ENCODE assay signal across 8 cellular contexts in genomic region chr19:13115936-13116281, GRCh38. TPM values are rescaled to one million over a fixed set of nuclear protein-coding genes. Genes with fewer than 3 reads are reported as not detected.
DNase-seq lines count a peak whose midpoint lies in the region; ATAC-seq and TF ChIP-seq lines count a peak whose summit lies in the region.

No MANE protein-coding gene starts in this region.

- no peak overlapping the region for H2AFZ ChIP-seq in OCI-LY3 (ENCODE audit: low read depth, low read length)
- peak overlapping the region; percentile 74 for H2AFZ ChIP-seq in osteoblast (ENCODE audit: low read length)

- no peaks in the 10 kb centered on the region for H3K27me3 Mint-ChIP-seq in CD4-positive, CD25-positive, alpha-beta regulatory T cell
- H3K27me3 Mint-ChIP-seq in endothelial cell (ENCODE audit: unreplicated experiment) = peaks cover 12% of the 10 kb centered on the region

- H3K9me3 Mint-ChIP-seq in CD4-positive, CD25-positive, alpha-beta regulatory T cell = no peaks in the 10 kb centered on the region
- H3K9me3 Mint-ChIP-seq in endothelial cell (ENCODE audit: unreplicated experiment) = no peaks in the 10 kb centered on the region

- H3K27me3 ChIP-seq in CD4-positive, CD25-positive, alpha-beta regulatory T cell (ENCODE audit: control insufficient read depth, insufficient read depth, low read length) = no peaks in the 10 kb centered on the region
- no peaks in the 10 kb centered on the region for H3K27me3 ChIP-seq in OCI-LY3 (ENCODE audit: low read depth, low read length)
- H3K27me3 ChIP-seq in osteoblast (ENCODE audit: insufficient read depth, low read length) = no peaks in the 10 kb centered on the region

- TF ChIP-seq CTCF in OCI-LY3 (IDR thresholded peaks at IDR 0.05; ENCODE audit: low read depth, low read length) (no peak), endothelial cell (IDR thresholded peaks at IDR 0.05; ENCODE audit: unreplicated experiment) (no peak), osteoblast (IDR thresholded peaks at IDR 0.05; ENCODE audit: extremely low read depth, low read depth, low read length) (no peak)

- H3K9me3 ChIP-seq in CD4-positive, CD25-positive, alpha-beta regulatory T cell (ENCODE audit: control insufficient read depth in 2 of 2, low read length in 2 of 2) = no peaks in the 10 kb centered on the region
- H3K9me3 ChIP-seq in OCI-LY3 (ENCODE audit: insufficient read depth, low read length) (no peaks in the 10 kb centered on the region), osteoblast (ENCODE audit: low read depth, low read length) (no peaks in the 10 kb centered on the region)

- no peaks in the 10 kb centered on the region for H3K36me3 ChIP-seq in CD4-positive, CD25-positive, alpha-beta regulatory T cell (ENCODE audit: control insufficient read depth, insufficient read depth, low read length)
- H3K36me3 ChIP-seq in OCI-LY3 (replicated peaks; ENCODE audit: low read depth, low read length) (peaks cover 7% of the 10 kb centered on the region), osteoblast (ENCODE audit: insufficient read depth, low read length) (peaks cover 20% of the 10 kb centered on the region)

- peak overlapping the region; percentile 69 for H3K27ac ChIP-seq in CD4-positive, CD25-positive, alpha-beta regulatory T cell (ENCODE audit: insufficient read depth, low read length, poor library complexity, severe bottlenecking)
- H3K27ac ChIP-seq in OCI-LY3 (ENCODE audit: low read length) = 0 out of 2 replicates have a peak overlapping the region, but pooled peaks have one; percentile 18
- peak overlapping the region; percentile 91 for H3K27ac ChIP-seq in osteoblast (ENCODE audit: low read depth, low read length)

- H3K79me2 ChIP-seq in OCI-LY3 (ENCODE audit: low read length) (peaks cover 49% of the 10 kb centered on the region), osteoblast (ENCODE audit: insufficient read depth, low read length) (peaks cover 43% of the 10 kb centered on the region)

- H4K20me1 ChIP-seq in OCI-LY3 (ENCODE audit: insufficient read depth, low read length) (peaks cover 21% of the 10 kb centered on the region), osteoblast (ENCODE audit: insufficient read depth, low read length) (peaks cover 15% of the 10 kb centered on the region)

- peaks cover 5 to 51% (median 14%) of the 10 kb centered on the region in 4 donors for H3K4me1 Mint-ChIP-seq in CD4-positive, CD25-positive, alpha-beta regulatory T cell
- H3K4me1 Mint-ChIP-seq in endothelial cell (ENCODE audit: unreplicated experiment) = peaks cover 29% of the 10 kb centered on the region

- H3K4me3 ChIP-seq in CD4-positive, CD25-positive, alpha-beta regulatory T cell (ENCODE audit: low read depth, low read length) = peak overlapping the region; percentile 99
- peak overlapping the region; percentile 86 for H3K4me3 ChIP-seq in OCI-LY3 (ENCODE audit: low read length)
- peak overlapping the region; percentile 99 for H3K4me3 ChIP-seq in osteoblast (ENCODE audit: insufficient read depth, low read length)

- H3K4me3 Mint-ChIP-seq in CD4-positive, CD25-positive, alpha-beta regulatory T cell = peak overlapping the region; percentile 94 to 97 (median 95)
- peak overlapping the region; percentile 98 for H3K4me3 Mint-ChIP-seq in endothelial cell (ENCODE audit: unreplicated experiment)

- no peak for ATAC-seq in CD4-positive, CD25-positive, alpha-beta regulatory T cell (ENCODE audit: low read depth in 2 of 2)
- ATAC-seq in GM21529 (IDR thresholded peaks at IDR 0.05; ENCODE audit: unreplicated experiment) = no peak

- peak overlapping the region; percentile 79 for H3K9ac ChIP-seq in OCI-LY3 (ENCODE audit: low read length)

- DNase-seq in CD4-positive, CD25-positive, alpha-beta regulatory T cell = no peak
- DNase-seq in endothelial cell (ENCODE audit: low spot score) = no peak
- DNase-seq in osteoblast (ENCODE audit: insufficient read length, low spot score, missing footprints) = no peak
- no peak for DNase-seq in activated effector memory CD4-positive, alpha-beta T cell treated with anti-CD3 and anti-CD28 coated beads, Interleukin-2, amount 50 U/mL, for 16 hours
- no peak for DNase-seq in ecto neural progenitor cell (ENCODE audit: low spot score)
- no peak for DNase-seq in HuH-7 (ENCODE audit: low spot score)

- no peaks in the 10 kb centered on the region for H3K36me3 Mint-ChIP-seq in CD4-positive, CD25-positive, alpha-beta regulatory T cell
- H3K36me3 Mint-ChIP-seq in endothelial cell (ENCODE audit: low read depth, unreplicated experiment) = peaks cover 9% of the 10 kb centered on the region

- peak overlapping the region; percentile 80 to 97 (median 87) for H3K27ac Mint-ChIP-seq in CD4-positive, CD25-positive, alpha-beta regulatory T cell
- H3K27ac Mint-ChIP-seq in endothelial cell (ENCODE audit: unreplicated experiment) = peak overlapping the region; percentile 70

- H3K4me1 ChIP-seq in CD4-positive, CD25-positive, alpha-beta regulatory T cell (ENCODE audit: control insufficient read depth, insufficient read depth, low read length, poor library complexity, severe bottlenecking) = peaks cover 42% of the 10 kb centered on the region
- H3K4me1 ChIP-seq in OCI-LY3 (ENCODE audit: low read length) = peaks cover 16% of the 10 kb centered on the region
- peaks cover 37% of the 10 kb centered on the region for H3K4me1 ChIP-seq in osteoblast (ENCODE audit: insufficient read depth, low read length)

- H3K4me2 ChIP-seq in OCI-LY3 (ENCODE audit: low read length) = peak overlapping the region; percentile 85
- peak overlapping the region; percentile 84 for H3K4me2 ChIP-seq in osteoblast (ENCODE audit: insufficient read depth, low read length)

RNA-seq across cellular contexts. Expression of gene TRMT1, which starts 0.6 kb away (rescaled TPM):
- total RNA-seq in CD4-positive, CD25-positive, alpha-beta regulatory T cell = 57.6 TPM
- 10 to 100 TPM; 16.0 to 22.3 (median 19.9) TPM for polyA plus RNA-seq in CD4-positive, CD25-positive, alpha-beta regulatory T cell
- total RNA-seq in endothelial cell (ENCODE audit: unreplicated experiment) (54.2 TPM), osteoblast (18.6 and 29.7 TPM in 2 replicates)

RNA-seq across cellular contexts. Expression of gene NACC1, which starts 2.2 kb away (rescaled TPM):
- 25.4 TPM for total RNA-seq in CD4-positive, CD25-positive, alpha-beta regulatory T cell
- polyA plus RNA-seq in CD4-positive, CD25-positive, alpha-beta regulatory T cell = 1 to 10 TPM in 2 of 4 donors, under 1 TPM in 2; 0.71 to 2.5 (median 1.2) TPM
- total RNA-seq in endothelial cell (ENCODE audit: unreplicated experiment) (112 TPM), osteoblast (53.9 and 62.5 TPM in 2 replicates)

RNA-seq across cellular contexts. Expression of gene LYL1, which starts 13.3 kb away (rescaled TPM):
- total RNA-seq in CD4-positive, CD25-positive, alpha-beta regulatory T cell = 8.7 TPM
- polyA plus RNA-seq in CD4-positive, CD25-positive, alpha-beta regulatory T cell = 10 to 100 TPM in 1 of 4 donors, 1 to 10 TPM in 3; 6.5 to 14.2 (median 7.5) TPM
- total RNA-seq in endothelial cell (ENCODE audit: unreplicated experiment) (68.6 TPM), osteoblast (0.29 and 0.36 TPM in 2 replicates)

RNA-seq across cellular contexts. Expression of gene STX10, which starts 34.3 kb away (rescaled TPM):
- 56.5 TPM for total RNA-seq in CD4-positive, CD25-positive, alpha-beta regulatory T cell
- polyA plus RNA-seq in CD4-positive, CD25-positive, alpha-beta regulatory T cell = 10 to 100 TPM; 52.4 to 68.2 (median 58.9) TPM
- total RNA-seq in endothelial cell (ENCODE audit: unreplicated experiment) (31.8 TPM), osteoblast (78.4 and 81.1 TPM in 2 replicates)

RNA-seq across cellular contexts. Expression of gene IER2, which starts 34.3 kb away (rescaled TPM):
- 478 TPM for total RNA-seq in CD4-positive, CD25-positive, alpha-beta regulatory T cell
- polyA plus RNA-seq in CD4-positive, CD25-positive, alpha-beta regulatory T cell = 100 to 1,000 TPM; 144 to 234 (median 197) TPM
- total RNA-seq in endothelial cell (ENCODE audit: unreplicated experiment) (115 TPM), osteoblast (14.8 and 15.9 TPM in 2 replicates)

Comparison
In these comparisons a context has a peak if more than half of its experiments do, and no peak if none do; other contexts are left out.
1. H3K27ac ChIP-seq: peak in every context shown above with its lines; median percentile 91 in osteoblast; 69 in CD4-positive, CD25-positive, alpha-beta regulatory T cell; 18 in OCI-LY3.